ENCODE assay signal across 8 cellular contexts in genomic region chr4:24584175-24584850, GRCh38. TPM values are rescaled to one million over a fixed set of nuclear protein-coding genes. Genes with fewer than 3 reads are reported as not detected.
DNase-seq lines count a peak whose midpoint lies in the region; ATAC-seq and TF ChIP-seq lines count a peak whose summit lies in the region.

TSS of gene DHX15 (minus strand) at chr4:24584554. CDS start at chr4:24584393, 161 bp downstream.

- no peaks in the 10 kb centered on the region for H3K9me3 Mint-ChIP-seq in central memory CD8-positive, alpha-beta T cell

- H3K4me1 ChIP-seq in spleen = peaks cover 20 to 50% (median 42%) of the 10 kb centered on the region in 6 donors

- peak within 1 kb of the TSS; percentile 93 for H3K4me3 Mint-ChIP-seq in central memory CD8-positive, alpha-beta T cell

- peaks cover 0 to 5% (median 0%) of the 10 kb centered on the region in 8 donors for H3K9me3 ChIP-seq in spleen

- peaks cover 41% of the 10 kb centered on the region for H3K4me1 Mint-ChIP-seq in central memory CD8-positive, alpha-beta T cell

- DNase-seq in AG09309 (ENCODE audit: low read depth) (peak; percentile 88), NCI-H345 treated with DMSO at 0.1 percent for 48 hours (lab: John Stamatoyannopoulos, UW; ENCODE audit: unreplicated experiment) (peak; percentile 83), inferior parietal cortex (ENCODE audit: extremely low spot score) (peak; percentile 94), spleen (peak; percentile 98)
- peak; percentile 84 for DNase-seq in activated CD4-positive, CD25-positive, alpha-beta regulatory T cell treated with anti-CD3 and anti-CD28 coated beads, Interleukin-2, amount 50 U/mL, for 16 hours (ENCODE audit: low read depth, low spot score)
- peak; percentile 77 to 83 for DNase-seq in central memory CD8-positive, alpha-beta T cell (ENCODE audit: low spot score in 2 of 2)

- H3K27ac Mint-ChIP-seq in central memory CD8-positive, alpha-beta T cell (ENCODE audit: low read depth) = peak within 1 kb of the TSS; percentile 90

- TF ChIP-seq CTCF in AG09309 (IDR thresholded peaks at IDR 0.05; ENCODE audit: control insufficient read depth, insufficient read depth, low read depth, low read length, missing control alignments) (no peak), spleen (IDR thresholded peaks at IDR 0.05 in 8 of 11, conservative IDR thresholded peaks at IDR 0.05 in 3 of 11) (peak in 1 of 11 experiments; percentile 23)

- H3K4me3 ChIP-seq in AG09309 (ENCODE audit: control insufficient read depth, low read depth, low read length) (peak within 1 kb of the TSS; percentile 83), spleen (peak within 1 kb of the TSS; percentile 72 to 99 (median 92))

- H3K36me3 ChIP-seq in spleen = peaks cover 0 to 14% (median 0%) of the 10 kb centered on the region in 6 donors

- H3K27ac ChIP-seq in spleen = peak within 1 kb of the TSS; percentile 90 to 97 (median 94)

- no peaks in the 10 kb centered on the region for H3K27me3 Mint-ChIP-seq in central memory CD8-positive, alpha-beta T cell

- peaks cover 18% of the 10 kb centered on the region for H3K36me3 Mint-ChIP-seq in central memory CD8-positive, alpha-beta T cell (ENCODE audit: insufficient read depth)

- intact Hi-C loops in spleen (cut with DNase I; ENCODE audit: low total_unique reads) = no loop called here

- H3K27me3 ChIP-seq in spleen (replicated peaks in 1 of 7) = no peaks in the 10 kb centered on the region

- peak; percentile 88 for ATAC-seq in GM19023 (IDR thresholded peaks at IDR 0.05; ENCODE audit: unreplicated experiment)
- ATAC-seq in HG03280 (IDR thresholded peaks at IDR 0.05; ENCODE audit: unreplicated experiment) = peak; percentile 86
- peak; percentile 93 for ATAC-seq in central memory CD8-positive, alpha-beta T cell (replicated peaks; ENCODE audit: extremely low read depth, poor library complexity, severe bottlenecking)

- 0 to 1% (median 0%) methylated on average over 48 to 54 of the region's 54 CpGs for WGBS in spleen, 5 donors

- peak in 1 of 3 donors; percentile 5 for TF ChIP-seq POLR2A in spleen (IDR thresholded peaks at IDR 0.05)

RNA-seq across cellular contexts. Expression of gene DHX15, which starts in this region (rescaled TPM):
- total RNA-seq in spleen = 100 to 1,000 TPM; 109 to 180 (median 141) TPM
- polyA plus RNA-seq in spleen = 10 to 100 TPM; 47.5 to 55.4 (median 50.0) TPM

Comparison
In these comparisons a context has a peak if more than half of its experiments do, and no peak if none do; other contexts are left out.
1. Peak in every context shown above with its lines: DNase-seq, ATAC-seq, H3K4me3 ChIP-seq and H3K27ac ChIP-seq.